In genomic region chr3:115110830-115111229, GRCh38 we compare ENCODE assay signal across 6 cellular contexts.
"Had no signal": no experiment of that assay in that cellular context is flagged by ENCODE, and none has a peak within 500 bp of the region (broad histone marks: within the 10 kb centered on the region; RNA-seq: fewer than 3 reads in every experiment).

No MANE protein-coding gene starts in this region.

- H3K4me3 Mint-ChIP-seq: GM23338, H9, HFFc6 had no signal

- DNase-seq: H9, HCEC 1CT, HFFc6, IMR-90 had no signal

- ATAC-seq: GM23338, K562 had no signal

- H3K27ac Mint-ChIP-seq: GM23338, H9, HFFc6 had no signal

- H3K9me3 Mint-ChIP-seq: GM23338, HFFc6 had no signal

- H3K4me3 ChIP-seq: GM23338, K562 had no signal

- H3K4me1 Mint-ChIP-seq: GM23338, H9 had no signal
